In the genomic region with DNA sequence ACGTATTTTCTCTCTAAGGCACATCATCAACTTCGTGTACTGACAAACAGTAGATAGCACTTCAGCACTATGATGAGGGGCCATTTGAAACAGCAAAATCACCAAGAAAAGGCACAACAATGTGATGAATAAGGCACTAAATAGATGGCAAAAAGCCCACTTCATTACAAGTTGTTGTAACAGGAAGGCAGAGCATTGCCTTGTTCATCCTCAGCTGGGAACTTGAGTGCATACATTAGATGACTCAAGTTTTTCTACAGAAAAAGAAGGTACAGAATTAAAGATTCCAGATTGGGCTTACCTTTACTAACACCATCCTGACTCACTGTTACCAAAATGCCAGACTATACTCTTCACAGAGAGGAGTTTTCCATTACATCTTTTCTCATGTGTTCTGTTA, we compare ENCODE assay signal across 18 cellular contexts.
"Had no signal": no experiment of that assay in that cellular context is flagged by ENCODE, and none has a peak within 500 bp of the region (broad histone marks: within the 10 kb centered on the region; RNA-seq: fewer than 3 reads in every experiment).

No MANE protein-coding gene starts in this region.

- H3K27me3 ChIP-seq: cardiac muscle cell, esophagus muscularis mucosa, hepatocyte, pancreas, thyroid gland, uterus had no signal

- H3K36me3 ChIP-seq: cardiac muscle cell, esophagus muscularis mucosa, pancreas, thyroid gland, uterus had no signal

- H3K9me3 ChIP-seq: esophagus muscularis mucosa, pancreas, thyroid gland, uterus had no signal

- H3K4me2 ChIP-seq: hepatocyte had no signal

- ATAC-seq: activated CD8-positive, alpha-beta memory T cell treated with anti-CD3 and anti-CD28 coated beads, Interleukin-2, amount 10 ng/mL, durations not matched to agents 7 days and 5 days; activated naive CD4-positive, alpha-beta T cell treated with anti-CD3 and anti-CD28 coated beads, Interleukin-2, amount 50 U/mL, for 72 hours; pancreas; stimulated activated effector memory CD8-positive, alpha-beta T cell treated with anti-CD3 and anti-CD28 coated beads, Interleukin-12 subunit alpha, Interleukin-12 subunit beta, amount 100 ng/mL, for 72 hours had no signal

- H3K4me3 ChIP-seq: cardiac muscle cell, esophagus muscularis mucosa, hepatocyte, pancreas, skin epidermis, thyroid gland, uterus had no signal

- DNase-seq: activated CD4-positive, alpha-beta T cell treated with anti-CD3 and anti-CD28 coated beads, Interleukin-2, amount 50 U/mL, for 4 hours; activated CD4-positive, CD25-positive, alpha-beta regulatory T cell treated with anti-CD3 and anti-CD28 coated beads, Interleukin-2, amount 50 U/mL, for 72 hours; activated CD8-positive, alpha-beta memory T cell treated with anti-CD3 and anti-CD28 coated beads, Interleukin-2, amount 10 ng/mL, durations not matched to agents 7 days and 5 days; activated effector memory CD4-positive, alpha-beta T cell treated with anti-CD3 and anti-CD28 coated beads, Interleukin-2, amount 50 U/mL, for 16 hours; activated T-cell treated with anti-CD3 and anti-CD28 coated beads, Interleukin-2, amount 50 U/mL, for 24 hours; amniotic stem cell; kidney glomerular epithelial cell; pancreas; retina; T-helper 2 cell; thyroid gland; uterus had no signal

- H3K79me2 ChIP-seq: hepatocyte had no signal

- H2AFZ ChIP-seq: hepatocyte had no signal

- H3K27ac ChIP-seq: cardiac muscle cell, esophagus muscularis mucosa, hepatocyte, pancreas, thyroid gland, uterus had no signal

- H3K4me1 ChIP-seq: pancreas, thyroid gland, uterus had no signal
